ENCODE assay signal across 17 cellular contexts in the genomic region with DNA sequence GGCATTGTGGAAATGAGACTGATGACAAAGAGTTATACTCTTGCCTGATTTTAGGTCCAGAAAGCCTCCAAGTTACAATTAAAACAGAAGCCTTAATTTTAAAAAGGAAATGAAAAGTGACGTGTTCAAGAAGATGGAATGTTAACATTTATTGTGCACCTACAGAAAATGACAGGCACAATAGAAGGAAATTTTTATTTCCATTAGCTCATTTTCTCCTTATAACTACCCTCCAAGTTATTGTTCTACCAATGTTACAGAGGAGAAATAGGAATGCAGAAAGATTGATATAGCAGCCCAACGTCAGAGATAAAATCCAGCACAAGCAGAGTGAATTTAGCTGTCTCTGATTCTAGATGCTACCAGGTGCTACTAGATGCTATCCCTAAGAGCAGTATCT.
DNase-seq lines count a peak whose midpoint lies in the region; ATAC-seq and TF ChIP-seq lines count a peak whose summit lies in the region.
"Had no signal": no experiment of that assay in that cellular context is flagged by ENCODE, and none has a peak within 500 bp of the region (broad histone marks: within the 10 kb centered on the region; RNA-seq: fewer than 3 reads in every experiment).

No MANE protein-coding gene starts in this region.

- no CpG with 5 or more reads among the region's 2 CpGs for WGBS in mesendoderm (ENCODE audit: extremely low coverage, insufficient coverage, low lambda C conversion rate)

- no peak for ATAC-seq in Right ventricle myocardium superior (ENCODE audit: poor library complexity)
- ATAC-seq in HG03520 (IDR thresholded peaks at IDR 0.05; ENCODE audit: unreplicated experiment): no peak
- no peak for ATAC-seq in omental fat pad (ENCODE audit: low FRiP score)
- ATAC-seq: A549; CD8-positive, alpha-beta T cell had no signal

- peaks cover 15% of the 10 kb centered on the region for H3K4me1 ChIP-seq in left ventricle myocardium inferior
- H3K4me1 ChIP-seq in Loucy (ENCODE audit: insufficient read depth, low read length, poor library complexity, severe bottlenecking): peaks cover 37% of the 10 kb centered on the region
- no peaks in the 10 kb centered on the region for H3K4me1 ChIP-seq in mesendoderm (ENCODE audit: control insufficient read depth, low read depth, low read length)
- H3K4me1 ChIP-seq: A549, Caco-2 had no signal

- intact Hi-C loops in left ventricle myocardium inferior (cut with micrococcal nuclease) (no loop called here), Right ventricle myocardium superior (cut with DNase I) (no loop called here)

- no peak overlapping the region for H2BK120ac ChIP-seq in mesendoderm (ENCODE audit: low read depth, low read length)

- H4K8ac ChIP-seq in mesendoderm (ENCODE audit: low read depth, low read length): no peak overlapping the region

- no peaks in the 10 kb centered on the region for H4K20me1 ChIP-seq in Loucy (ENCODE audit: insufficient read depth, low read length, poor library complexity, severe bottlenecking)
- H4K20me1 ChIP-seq: BLaER1 treated with 17β-estradiol and CSF1 and Interleukin-3, amounts not matched to agents 10 nM and 100 nM had no signal

- H3K9ac ChIP-seq in Loucy (ENCODE audit: low read depth, low read length, poor library complexity, severe bottlenecking): no peak overlapping the region
- no peak overlapping the region for H3K9ac ChIP-seq in mesendoderm (ENCODE audit: low read length)
- H3K9ac ChIP-seq: BLaER1 treated with 17β-estradiol and CSF1 and Interleukin-3, amounts not matched to agents 10 nM and 100 nM had no signal

- H3K36me3 ChIP-seq in left ventricle myocardium inferior: no peaks in the 10 kb centered on the region
- no peaks in the 10 kb centered on the region for H3K36me3 ChIP-seq in Loucy (ENCODE audit: insufficient read depth, low read length)
- H3K36me3 ChIP-seq in mesendoderm (ENCODE audit: control insufficient read depth, insufficient read depth, low read length): no peaks in the 10 kb centered on the region
- H3K36me3 ChIP-seq: BLaER1 treated with 17β-estradiol and CSF1 and Interleukin-3, amounts not matched to agents 10 nM and 100 nM had no signal

- H3K4ac ChIP-seq in mesendoderm (ENCODE audit: low read depth, low read length): no peak overlapping the region

- H3K27ac ChIP-seq in left ventricle myocardium inferior (replicated peaks): peak overlapping the region; percentile 6
- H3K27ac ChIP-seq in mesendoderm (ENCODE audit: low read depth, low read length): no peak overlapping the region
- H3K27ac ChIP-seq: 22Rv1; A549; BLaER1 treated with 17β-estradiol and CSF1 and Interleukin-3, amounts not matched to agents 10 nM and 100 nM; C4-2B had no signal

- DNase-seq in left ventricle myocardium inferior (no peak), Right ventricle myocardium superior (no peak), mesendoderm (no peak), omental fat pad (ENCODE audit: low spot score) (no peak)
- DNase-seq: AML-193; Caco-2; Calu3; CD4-positive, alpha-beta T cell; CD8-positive, alpha-beta T cell; DMS79 treated with DMSO at 0.1 percent for 48 hours; GF-D8 had no signal

- no peak overlapping the region for H3K18ac ChIP-seq in mesendoderm (ENCODE audit: low read length)

- no peak overlapping the region for H4K5ac ChIP-seq in mesendoderm (ENCODE audit: low read length)

- no peaks in the 10 kb centered on the region for H3K9me2 ChIP-seq in Loucy (replicated peaks; ENCODE audit: low read depth, low read length)

- H3K4me2 ChIP-seq in Loucy (ENCODE audit: low read depth, low read length, poor library complexity, severe bottlenecking) (no peak overlapping the region), mesendoderm (ENCODE audit: low read length) (no peak overlapping the region)
- H3K4me2 ChIP-seq: A549; BLaER1 treated with 17β-estradiol and CSF1 and Interleukin-3, amounts not matched to agents 10 nM and 100 nM had no signal

- H3K79me2 ChIP-seq in Loucy (ENCODE audit: insufficient read depth, low read length) (no peaks in the 10 kb centered on the region), mesendoderm (ENCODE audit: control insufficient read depth, insufficient read depth, low read length) (no peaks in the 10 kb centered on the region)

- H3F3A ChIP-seq in Loucy (ENCODE audit: low read depth): peaks cover 3% of the 10 kb centered on the region; the same call in 1 of the 2 replicates

- H2BK15ac ChIP-seq in mesendoderm (replicated peaks; ENCODE audit: low read depth): peak overlapping the region; percentile 57

- H3K9me3 ChIP-seq in left ventricle myocardium inferior (replicated peaks): no peaks in the 10 kb centered on the region
- no peaks in the 10 kb centered on the region for H3K9me3 ChIP-seq in Loucy (ENCODE audit: insufficient read depth, low read depth, low read length)
- H3K9me3 ChIP-seq: A549; BLaER1 treated with 17β-estradiol and CSF1 and Interleukin-3, amounts not matched to agents 10 nM and 100 nM; Caco-2 had no signal

- H3K4me3 ChIP-seq in left ventricle myocardium inferior (no peak overlapping the region), Loucy (ENCODE audit: low read length, poor library complexity, severe bottlenecking) (no peak overlapping the region), mesendoderm (ENCODE audit: low read length) (no peak overlapping the region)
- H3K4me3 ChIP-seq: A549; BLaER1 treated with 17β-estradiol and CSF1 and Interleukin-3, amounts not matched to agents 10 nM and 100 nM had no signal

- no peak overlapping the region for H2AK5ac ChIP-seq in mesendoderm (ENCODE audit: low read length)

- TF ChIP-seq CTCF in left ventricle myocardium inferior (IDR thresholded peaks at IDR 0.05; ENCODE audit: borderline replicate concordance) (no peak), Loucy (conservative IDR thresholded peaks at IDR 0.05; ENCODE audit: low read length) (no peak), omental fat pad (IDR thresholded peaks at IDR 0.05) (no peak)

- H2BK5ac ChIP-seq in mesendoderm (ENCODE audit: low read length): no peak overlapping the region

- H3K79me1 ChIP-seq in mesendoderm (ENCODE audit: low read length): no peaks in the 10 kb centered on the region

- H2AFZ ChIP-seq in Loucy (ENCODE audit: low read length): peak overlapping the region; percentile 34; the same call in 1 of the 2 replicates

- H3K27me3 ChIP-seq in left ventricle myocardium inferior (ENCODE audit: low read depth): no peaks in the 10 kb centered on the region
- H3K27me3 ChIP-seq in Loucy (ENCODE audit: insufficient read depth, low read length, poor library complexity, severe bottlenecking): no peaks in the 10 kb centered on the region
- H3K27me3 ChIP-seq in mesendoderm (ENCODE audit: insufficient read depth, low read length, poor library complexity): no peaks in the 10 kb centered on the region
- H3K27me3 ChIP-seq: BLaER1 treated with 17β-estradiol and CSF1 and Interleukin-3, amounts not matched to agents 10 nM and 100 nM had no signal

- no peak overlapping the region for H3K23ac ChIP-seq in mesendoderm (ENCODE audit: low read length)

- no peak overlapping the region for H3K56ac ChIP-seq in mesendoderm (ENCODE audit: low read length)
